ENCODE assay signal across 1 cellular context in genomic region chr10:120850911-120851865, GRCh38.
TF ChIP-seq lines count a peak whose summit lies in the region.

WDR11 (plus strand) TSS chr10:120851362; CDS start chr10:120851421, 59 bp downstream.

TF ChIP-seq in GM12878, 131 proteins besides CTCF, POLR2A, EP300 and RAD21 (continued from another document and continues in another):
- TF ChIP-seq JUND (IDR thresholded peaks at IDR 0.05; ENCODE audit: low read depth, low read length): peak; percentile 21; the same call in 1 of the 2 replicates
- TF ChIP-seq USF2 (IDR thresholded peaks at IDR 0.05; ENCODE audit: borderline replicate concordance, low read depth, low read length): no peak
- peak; percentile 67 for TF ChIP-seq RUNX3 (IDR thresholded peaks at IDR 0.05; ENCODE audit: low read length)
- no peak for TF ChIP-seq CHD1 (IDR thresholded peaks at IDR 0.05; ENCODE audit: low read depth, low read length)
- TF ChIP-seq, protein P1, sequence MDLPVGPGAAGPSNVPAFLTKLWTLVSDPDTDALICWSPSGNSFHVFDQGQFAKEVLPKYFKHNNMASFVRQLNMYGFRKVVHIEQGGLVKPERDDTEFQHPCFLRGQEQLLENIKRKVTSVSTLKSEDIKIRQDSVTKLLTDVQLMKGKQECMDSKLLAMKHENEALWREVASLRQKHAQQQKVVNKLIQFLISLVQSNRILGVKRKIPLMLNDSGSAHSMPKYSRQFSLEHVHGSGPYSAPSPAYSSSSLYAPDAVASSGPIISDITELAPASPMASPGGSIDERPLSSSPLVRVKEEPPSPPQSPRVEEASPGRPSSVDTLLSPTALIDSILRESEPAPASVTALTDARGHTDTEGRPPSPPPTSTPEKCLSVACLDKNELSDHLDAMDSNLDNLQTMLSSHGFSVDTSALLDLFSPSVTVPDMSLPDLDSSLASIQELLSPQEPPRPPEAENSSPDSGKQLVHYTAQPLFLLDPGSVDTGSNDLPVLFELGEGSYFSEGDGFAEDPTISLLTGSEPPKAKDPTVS (IDR thresholded peaks at IDR 0.05; ENCODE audit: low read depth, low read length): no peak
- TF ChIP-seq IKZF1 (conservative IDR thresholded peaks at IDR 0.05): peak; percentile 97
- TF ChIP-seq ZNF24 (IDR thresholded peaks at IDR 0.05): peak; percentile 55; the same call in 1 of the 2 replicates
- TF ChIP-seq REST (IDR thresholded peaks at IDR 0.05; ENCODE audit: low read depth, low read length): 0 out of 2 replicates have a peak, but pooled peaks have one; percentile 32
- peak; percentile 85; the same call in 1 of the 2 replicates for TF ChIP-seq STAT1 (conservative IDR thresholded peaks at IDR 0.05)
- peak; percentile 94 for TF ChIP-seq RELB (IDR thresholded peaks at IDR 0.05; ENCODE audit: low read depth)
- 0 out of 2 replicates have a peak, but pooled peaks have one; percentile 6 for TF ChIP-seq SPI1 (IDR thresholded peaks at IDR 0.05; ENCODE audit: borderline replicate concordance, insufficient read depth, low read depth, low read length)
- TF ChIP-seq HCFC1 (IDR thresholded peaks at IDR 0.05; ENCODE audit: low read length): peak; percentile 83
- TF ChIP-seq SIX5 (IDR thresholded peaks at IDR 0.05; ENCODE audit: low read depth, low read length, severe bottlenecking): peak; percentile 69
- no peak for TF ChIP-seq RAD51 (IDR thresholded peaks at IDR 0.05)
- TF ChIP-seq ZNF622 (IDR thresholded peaks at IDR 0.05): no peak
- TF ChIP-seq, protein P2, sequence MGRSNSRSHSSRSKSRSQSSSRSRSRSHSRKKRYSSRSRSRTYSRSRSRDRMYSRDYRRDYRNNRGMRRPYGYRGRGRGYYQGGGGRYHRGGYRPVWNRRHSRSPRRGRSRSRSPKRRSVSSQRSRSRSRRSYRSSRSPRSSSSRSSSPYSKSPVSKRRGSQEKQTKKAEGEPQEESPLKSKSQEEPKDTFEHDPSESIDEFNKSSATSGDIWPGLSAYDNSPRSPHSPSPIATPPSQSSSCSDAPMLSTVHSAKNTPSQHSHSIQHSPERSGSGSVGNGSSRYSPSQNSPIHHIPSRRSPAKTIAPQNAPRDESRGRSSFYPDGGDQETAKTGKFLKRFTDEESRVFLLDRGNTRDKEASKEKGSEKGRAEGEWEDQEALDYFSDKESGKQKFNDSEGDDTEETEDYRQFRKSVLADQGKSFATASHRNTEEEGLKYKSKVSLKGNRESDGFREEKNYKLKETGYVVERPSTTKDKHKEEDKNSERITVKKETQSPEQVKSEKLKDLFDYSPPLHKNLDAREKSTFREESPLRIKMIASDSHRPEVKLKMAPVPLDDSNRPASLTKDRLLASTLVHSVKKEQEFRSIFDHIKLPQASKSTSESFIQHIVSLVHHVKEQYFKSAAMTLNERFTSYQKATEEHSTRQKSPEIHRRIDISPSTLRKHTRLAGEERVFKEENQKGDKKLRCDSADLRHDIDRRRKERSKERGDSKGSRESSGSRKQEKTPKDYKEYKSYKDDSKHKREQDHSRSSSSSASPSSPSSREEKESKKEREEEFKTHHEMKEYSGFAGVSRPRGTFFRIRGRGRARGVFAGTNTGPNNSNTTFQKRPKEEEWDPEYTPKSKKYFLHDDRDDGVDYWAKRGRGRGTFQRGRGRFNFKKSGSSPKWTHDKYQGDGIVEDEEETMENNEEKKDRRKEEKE (IDR thresholded peaks at IDR 0.05): peak; percentile 61; the same call in 1 of the 2 replicates
- TF ChIP-seq SUZ12 (IDR thresholded peaks at IDR 0.05; ENCODE audit: unreplicated experiment): no peak
- TF ChIP-seq, protein P3, sequence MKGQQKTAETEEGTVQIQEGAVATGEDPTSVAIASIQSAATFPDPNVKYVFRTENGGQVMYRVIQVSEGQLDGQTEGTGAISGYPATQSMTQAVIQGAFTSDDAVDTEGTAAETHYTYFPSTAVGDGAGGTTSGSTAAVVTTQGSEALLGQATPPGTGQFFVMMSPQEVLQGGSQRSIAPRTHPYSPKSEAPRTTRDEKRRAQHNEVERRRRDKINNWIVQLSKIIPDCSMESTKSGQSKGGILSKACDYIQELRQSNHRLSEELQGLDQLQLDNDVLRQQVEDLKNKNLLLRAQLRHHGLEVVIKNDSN (IDR thresholded peaks at IDR 0.05; ENCODE audit: borderline replicate concordance, extremely low read length, insufficient read depth, low read depth, low read length): no peak
- 0 out of 2 replicates have a peak, but pooled peaks have one; percentile 42 for TF ChIP-seq STAT3 (IDR thresholded peaks at IDR 0.05; ENCODE audit: low read depth, low read length)
- peak; percentile 45 for TF ChIP-seq MEF2B (IDR thresholded peaks at IDR 0.05; ENCODE audit: partially characterized antibody, poor library complexity, severe bottlenecking)
- TF ChIP-seq DPF2 (IDR thresholded peaks at IDR 0.05): peak; percentile 68; the same call in 1 of the 2 replicates
- TF ChIP-seq RFX5 (IDR thresholded peaks at IDR 0.05; ENCODE audit: low read depth, low read length): no peak
- no peak for TF ChIP-seq ZBTB4 (CRISPR knock-in tag; IDR thresholded peaks at IDR 0.05)
- no peak for TF ChIP-seq YBX1 (IDR thresholded peaks at IDR 0.05)
- peak; percentile 82 for TF ChIP-seq SIN3A (IDR thresholded peaks at IDR 0.05; ENCODE audit: low read depth, low read length)
- no peak for TF ChIP-seq CBX3 (IDR thresholded peaks at IDR 0.05; ENCODE audit: borderline replicate concordance, low read depth)
- TF ChIP-seq ZNF274 (IDR thresholded peaks at IDR 0.05; ENCODE audit: insufficient read depth, insufficient read length): no peak
- no peak for TF ChIP-seq CEBPB (IDR thresholded peaks at IDR 0.05; ENCODE audit: borderline replicate concordance in 1 of 2, low read depth in 2 of 2, low read length in 2 of 2)
- TF ChIP-seq E2F4 (IDR thresholded peaks at IDR 0.05; ENCODE audit: low read depth, low read length): 0 out of 2 replicates have a peak, but pooled peaks have one; percentile 34
- peak; percentile 91; the same call in 1 of the 2 replicates for TF ChIP-seq RB1 (IDR thresholded peaks at IDR 0.05; ENCODE audit: borderline replicate concordance)
- no peak for TF ChIP-seq TCF7 (IDR thresholded peaks at IDR 0.05; ENCODE audit: borderline replicate concordance)
- TF ChIP-seq PRDM15 (CRISPR knock-in tag; IDR thresholded peaks at IDR 0.05): no peak
- peak; percentile 79; the same call in 1 of the 2 replicates for TF ChIP-seq PAX5 (IDR thresholded peaks at IDR 0.05; ENCODE audit: borderline replicate concordance, low read depth, low read length)
- TF ChIP-seq FOXM1 (IDR thresholded peaks at IDR 0.05; ENCODE audit: low read depth, low read length): peak; percentile 68; the same call in 1 of the 2 replicates
- TF ChIP-seq TARDBP (IDR thresholded peaks at IDR 0.05; ENCODE audit: borderline replicate concordance): no peak; the same call in 1 of the 2 replicates
- no peak for TF ChIP-seq BMI1 (IDR thresholded peaks at IDR 0.05; ENCODE audit: borderline replicate concordance)
- peak; percentile 56 for TF ChIP-seq MTA2 (IDR thresholded peaks at IDR 0.05; ENCODE audit: low read depth)
